Comparison of ENCODE assay signal across 8 cellular contexts in genomic region chr4:173332963-173333657, GRCh38. TPM values are rescaled to one million over a fixed set of nuclear protein-coding genes. Genes with fewer than 3 reads are reported as not detected.
DNase-seq lines count a peak whose midpoint lies in the region; ATAC-seq and TF ChIP-seq lines count a peak whose summit lies in the region.

No MANE protein-coding gene starts in this region.

- TF ChIP-seq POLR2A in breast epithelium (IDR thresholded peaks at IDR 0.05): no peak

- H3K79me2 ChIP-seq in OCI-LY7 (ENCODE audit: insufficient read depth, low read depth, low read length): peaks cover 76% of the 10 kb centered on the region

- DNase-seq in GM12865 (ENCODE audit: low read depth) (no peak), OCI-LY7 (ENCODE audit: low spot score) (no peak), breast epithelium (ENCODE audit: low spot score in 2 of 2) (no peak), medulla oblongata (ENCODE audit: extremely low spot score) (peak; percentile 23), thoracic aorta (ENCODE audit: low spot score) (no peak), posterior vena cava (ENCODE audit: low spot score) (no peak)

- H3K27ac ChIP-seq in OCI-LY7 (ENCODE audit: low read depth, low read length, poor library complexity, severe bottlenecking) (peak overlapping the region; percentile 92), breast epithelium (peak overlapping the region; percentile 99 to 100), thoracic aorta (peak overlapping the region; percentile 95 to 98)

- H3K36me3 ChIP-seq in OCI-LY7 (ENCODE audit: insufficient read depth, low read length): peaks cover 59% of the 10 kb centered on the region
- no peaks in the 10 kb centered on the region for H3K36me3 ChIP-seq in breast epithelium
- H3K36me3 ChIP-seq in thoracic aorta: no peaks in the 10 kb centered on the region

- H3K9me2 ChIP-seq in OCI-LY7 (ENCODE audit: insufficient read depth, low read length): no peaks in the 10 kb centered on the region

- H2AFZ ChIP-seq in OCI-LY7 (ENCODE audit: low read length): no peak overlapping the region

- peak overlapping the region; percentile 94 for H3K4me2 ChIP-seq in OCI-LY7 (ENCODE audit: low read length)

- peak overlapping the region; percentile 99 for H3K4me3 ChIP-seq in GM12865 (ENCODE audit: low read depth, low read length)
- H3K4me3 ChIP-seq in OCI-LY7 (ENCODE audit: low read depth, low read length, poor library complexity, severe bottlenecking): peak overlapping the region; percentile 99
- H3K4me3 ChIP-seq in breast epithelium: peak overlapping the region; percentile 80 to 97 (median 83)
- peak overlapping the region; percentile 88 for H3K4me3 ChIP-seq in thoracic aorta

- ATAC-seq in thoracic aorta (ENCODE audit: insufficient number of reproducible peaks, low FRiP score, low read depth) (no peak), HG02981 (IDR thresholded peaks at IDR 0.05; ENCODE audit: unreplicated experiment) (no peak), HG03135 (IDR thresholded peaks at IDR 0.05; ENCODE audit: unreplicated experiment) (no peak)

- CTCF ChIA-PET in OCI-LY7 (lab: Charles Lee; ENCODE audit: unreplicated experiment): interaction anchor here (1.0 kb wide), 1 partner anchor 36 kb away, joined by 6 read pairs; no protein-coding TSS in a partner anchor

- intact Hi-C loops in OCI-LY7 (cut with micrococcal nuclease; ENCODE audit: unreplicated experiment): no loop called here
- intact Hi-C loops in breast epithelium (cut with DNase I; ENCODE audit: low total_unique reads): no loop called here
- intact Hi-C loops in posterior vena cava (cut with DNase I): no loop called here

- BruUV-seq in OCI-LY7 (replicated peaks; lab: Mats Ljungman, UMichigan): no TSS peak

- TF ChIP-seq CTCF in GM12865 (IDR thresholded peaks at IDR 0.05; ENCODE audit: insufficient read depth, low read depth, low read length, missing control alignments) (no peak), OCI-LY7 (conservative IDR thresholded peaks at IDR 0.05; ENCODE audit: low read length) (no peak), breast epithelium (IDR thresholded peaks at IDR 0.05) (no peak), thoracic aorta (IDR thresholded peaks at IDR 0.05) (no peak)

- H3K4me1 ChIP-seq in OCI-LY7 (ENCODE audit: insufficient read depth, low read length, poor library complexity, severe bottlenecking): peaks cover 48% of the 10 kb centered on the region
- H3K4me1 ChIP-seq in breast epithelium: peaks cover 0 to 4% of the 10 kb centered on the region in 2 donors
- peaks cover 7 to 22% of the 10 kb centered on the region in 2 donors for H3K4me1 ChIP-seq in thoracic aorta (ENCODE audit: control insufficient read depth in 1 of 2, low read depth in 2 of 2)

- no peaks in the 10 kb centered on the region for H3K9me3 ChIP-seq in OCI-LY7 (ENCODE audit: low read length)
- H3K9me3 ChIP-seq in breast epithelium: no peaks in the 10 kb centered on the region
- no peaks in the 10 kb centered on the region for H3K9me3 ChIP-seq in thoracic aorta

- peaks cover 31% of the 10 kb centered on the region; the same call in 1 of the 2 replicates for H4K20me1 ChIP-seq in OCI-LY7 (ENCODE audit: insufficient read depth, low read length)

- H3K27me3 ChIP-seq in breast epithelium (no peaks in the 10 kb centered on the region), thoracic aorta (replicated peaks; ENCODE audit: insufficient read depth) (no peaks in the 10 kb centered on the region)

- POLR2A ChIA-PET in OCI-LY7 (lab: Charles Lee): interaction anchor here (0.6 to 14.1 kb wide), 9 partner anchors 12 to 265 kb away, joined by 3 to 336 read pairs (median 3); partner anchors contain the start of gene SAP30

RNA-seq across cellular contexts. Expression of gene HMGB2, which starts 1.0 kb away (rescaled TPM):
- 697 and 1,101 TPM in 2 replicates for total RNA-seq in OCI-LY7 (2014; rRNA removed; shearing (Covaris generic))
- 810 and 934 TPM in 2 replicates for total RNA-seq in OCI-LY7 (2022)
- total RNA-seq in breast epithelium: 10 to 100 TPM; 48.2 to 66.2 (median 58.0) TPM
- 10 to 100 TPM; 28.8 to 33.4 TPM for total RNA-seq in thoracic aorta
- total RNA-seq in posterior vena cava: 10 to 100 TPM; 23.7 to 51.5 TPM

RNA-seq across cellular contexts. Expression of gene SAP30, which starts 37.6 kb away (rescaled TPM):
- 63.5 and 86.2 TPM in 2 replicates for total RNA-seq in OCI-LY7 (2014; rRNA removed; shearing (Covaris generic))
- total RNA-seq in OCI-LY7 (2022): 49.3 and 56.0 TPM in 2 replicates
- total RNA-seq in breast epithelium: 10 to 100 TPM; 29.8 to 50.1 (median 41.7) TPM
- total RNA-seq in thoracic aorta: 10 to 100 TPM; 56.9 to 61.7 TPM
- 10 to 100 TPM; 28.8 to 34.4 TPM for total RNA-seq in posterior vena cava

Comparison
In these comparisons a context has a peak if more than half of its experiments do, and no peak if none do; other contexts are left out.
1. RNA of gene HMGB2, which starts 1.0 kb away (total RNA-seq): 697 to 1,101 TPM in OCI-LY7; 48.2 to 66.2 TPM in breast epithelium, 23.7 to 51.5 TPM in posterior vena cava and 28.8 to 33.4 TPM in thoracic aorta; every median in the first group is over 10 times any median in the second.
2. Peak in every context shown above with its lines, with median percentiles within 50 percentile points of each other: H3K4me3 ChIP-seq and H3K27ac ChIP-seq.